ENCODE assay signal across 23 cellular contexts in the genomic region with DNA sequence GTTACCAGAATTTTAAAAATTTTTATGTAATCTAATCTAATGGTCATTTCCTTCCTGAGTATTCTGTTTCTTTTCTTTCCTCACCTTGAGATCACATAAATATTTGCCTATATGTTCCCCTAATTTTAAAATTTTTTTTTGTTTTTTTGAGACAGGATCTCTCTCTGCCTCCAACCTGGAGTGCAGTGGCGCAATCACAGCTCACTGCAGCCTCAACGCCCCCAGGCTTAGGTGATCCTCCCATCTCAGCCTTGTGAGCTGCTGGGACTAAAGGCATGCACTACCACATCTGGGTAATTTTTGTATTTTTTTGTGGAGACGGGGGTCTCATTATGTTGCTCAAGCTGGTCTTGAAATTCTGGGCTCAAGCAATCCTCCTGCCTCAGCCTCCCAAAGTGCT.
"Had no signal": no experiment of that assay in that cellular context is flagged by ENCODE, and none has a peak within 500 bp of the region (broad histone marks: within the 10 kb centered on the region; RNA-seq: fewer than 3 reads in every experiment).

No MANE protein-coding gene starts in this region.

- H3K4me1 ChIP-seq: ascending aorta, body of pancreas had no signal

- H3K27me3 ChIP-seq: ascending aorta, body of pancreas, MG63 had no signal

- FAIRE-seq: bronchial epithelial cell had no signal

- ATAC-seq: activated naive CD4-positive, alpha-beta T cell treated with anti-CD3 and anti-CD28 coated beads, Interleukin-2, amount 50 U/mL, for 72 hours; activated naive CD8-positive, alpha-beta T cell treated with anti-CD3 and anti-CD28 coated beads, Interleukin-2, amount 50 U/mL, for 24 hours; body of pancreas; T-helper 17 cell; WTC11 had no signal

- H3K27ac ChIP-seq: ascending aorta, body of pancreas, Peyer's patch, RWPE1, SJSA1 had no signal

- H3K9me3 ChIP-seq: ascending aorta, body of pancreas, MG63, Peyer's patch had no signal

- H3K36me3 ChIP-seq: ascending aorta, MG63, Peyer's patch had no signal

- H3K4me3 ChIP-seq: body of pancreas, SJSA1 had no signal

- DNase-seq: activated CD4-positive, alpha-beta T cell treated with anti-CD3 and anti-CD28 coated beads, Interleukin-2, amount 10 ng/mL, durations not matched to agents 24 days and 14 days; activated CD4-positive, alpha-beta T cell treated with anti-CD3 and anti-CD28 coated beads, Interleukin-2, amount 50 U/mL, for 48 hours; activated CD4-positive, CD25-positive, alpha-beta regulatory T cell treated with anti-CD3 and anti-CD28 coated beads, Interleukin-2, amount 50 U/mL, for 72 hours; activated CD8-positive, alpha-beta memory T cell treated with anti-CD3 and anti-CD28 coated beads, Interleukin-2, amount 10 ng/mL, durations not matched to agents 7 days and 5 days; activated effector memory CD4-positive, alpha-beta T cell treated with anti-CD3 and anti-CD28 coated beads, Interleukin-2, amount 50 U/mL, for 16 hours; activated naive CD4-positive, alpha-beta T cell treated with Interleukin-2 at 50 U/mL for 16 hours; activated naive CD8-positive, alpha-beta T cell treated with anti-CD3 and anti-CD28 coated beads, Interleukin-2, amount 50 U/mL, for 24 hours; activated T-cell treated with anti-CD3 and anti-CD28 coated beads, Interleukin-2, amount 50 U/mL, for 24 hours; body of pancreas; MG63; NCI-H187; NCI-H2171; NCI-H510A; SHP77; T-helper 17 cell; T-helper 9 cell had no signal
